Comparison of ENCODE assay signal across 22 cellular contexts in genomic region chr4:16117164-16117563, GRCh38. TPM values are rescaled to one million over a fixed set of nuclear protein-coding genes. Genes with fewer than 3 reads are reported as not detected.
"Had no signal": no experiment of that assay in that cellular context is flagged by ENCODE, and none has a peak within 500 bp of the region (broad histone marks: within the 10 kb centered on the region; RNA-seq: fewer than 3 reads in every experiment).

No MANE protein-coding gene starts in this region.

- H3K9me3 ChIP-seq: thyroid gland had no signal

- H3K36me3 ChIP-seq: neural progenitor cell, thyroid gland had no signal

- FAIRE-seq: astrocyte had no signal

- H3K4me3 ChIP-seq: neural progenitor cell, thyroid gland had no signal

- DNase-seq: activated B cell treated with CpG ODN at 0.5 μM for 24 hours; activated CD4-positive, alpha-beta T cell treated with anti-CD3 and anti-CD28 coated beads for 36 hours; activated CD4-positive, alpha-beta T cell treated with anti-CD3 and anti-CD28 coated beads, Interleukin-2, amount 50 U/mL, for 4 hours; activated naive CD4-positive, alpha-beta T cell treated with Interleukin-2 at 50 U/mL for 16 hours; activated naive CD8-positive, alpha-beta T cell treated with anti-CD3 and anti-CD28 coated beads for 36 hours; activated T-cell treated with anti-CD3 and anti-CD28 coated beads, Interleukin-2, amount 50 U/mL, for 48 hours; cerebellar nuclear complex; effector CD4-positive, alpha-beta T cell; erythroblast; foreskin keratinocyte; hippocampal formation; kidney glomerular epithelial cell; left ventricle myocardium superior; mammary epithelial cell; naive thymus-derived CD8-positive, alpha-beta T cell; retina; stimulated activated CD4-positive, alpha-beta T cell treated with anti-CD3 and anti-CD28 coated beads, Interleukin-12 subunit alpha, Interleukin-12 subunit beta, amount 100 ng/mL, for 4 hours; stimulated activated CD4-positive, alpha-beta T cell treated with anti-CD3 and anti-CD28 coated beads, Interleukin-4, amount 100 ng/mL, for 4 hours; substantia nigra had no signal

- H3K4me1 ChIP-seq: foreskin keratinocyte, neural progenitor cell had no signal

- H3K27ac ChIP-seq: foreskin keratinocyte, neural progenitor cell had no signal

- H3K27me3 ChIP-seq: neural progenitor cell, thyroid gland had no signal

- ATAC-seq: activated CD4-positive, alpha-beta T cell treated with anti-CD3 and anti-CD28 coated beads for 36 hours; foreskin keratinocyte; naive thymus-derived CD8-positive, alpha-beta T cell had no signal

RNA-seq across cellular contexts. Expression of gene PROM1, which starts 33.3 kb away (rescaled TPM):
- total RNA-seq: activated B cell treated with CpG ODN at 0.5 μM for 24 hours; foreskin keratinocyte; naive thymus-derived CD8-positive, alpha-beta T cell had no signal
- polyA plus RNA-seq: foreskin keratinocyte; naive thymus-derived CD8-positive, alpha-beta T cell had no signal
